Comparison of ENCODE assay signal across 15 cellular contexts in genomic region chr11:119486691-119487259, GRCh38.
DNase-seq lines count a peak whose midpoint lies in the region; ATAC-seq and TF ChIP-seq lines count a peak whose summit lies in the region.
"Had no signal": no experiment of that assay in that cellular context is flagged by ENCODE, and none has a peak within 500 bp of the region (broad histone marks: within the 10 kb centered on the region; RNA-seq: fewer than 3 reads in every experiment).

No MANE protein-coding gene starts in this region.

- no peaks in the 10 kb centered on the region for H3K27me3 ChIP-seq in sigmoid colon
- H3K27me3 ChIP-seq: BLaER1 treated with 17β-estradiol and CSF1 and Interleukin-3, amounts not matched to agents 10 nM and 100 nM had no signal

- TF ChIP-seq EP300 in Ishikawa (IDR thresholded peaks at IDR 0.05; ENCODE audit: borderline replicate concordance) = no peak
- TF ChIP-seq EP300 in sigmoid colon (IDR thresholded peaks at IDR 0.05) = no peak

- 62 to 80% methylated on average over 3 of the region's 3 CpGs for WGBS in sigmoid colon, 2 donors

- no peak overlapping the region for H3K4me3 ChIP-seq in sigmoid colon
- H3K4me3 ChIP-seq: BLaER1 treated with 17β-estradiol and CSF1 and Interleukin-3, amounts not matched to agents 10 nM and 100 nM had no signal

- peaks cover 0 to under 1% (median under 1%) of the 10 kb centered on the region in 4 donors for H3K4me1 ChIP-seq in sigmoid colon

- no peak overlapping the region for H3K27ac ChIP-seq in sigmoid colon
- H3K27ac ChIP-seq: BLaER1 treated with 17β-estradiol and CSF1 and Interleukin-3, amounts not matched to agents 10 nM and 100 nM had no signal

- peak; percentile 21 for DNase-seq in activated CD8-positive, alpha-beta memory T cell treated with anti-CD3 and anti-CD28 coated beads for 24 hours
- no peak for DNase-seq in activated CD8-positive, alpha-beta memory T cell treated with anti-CD3 and anti-CD28 coated beads, Interleukin-2, amount 50 U/mL, for 4 hours
- DNase-seq in islet precursor cell (peak; percentile 31), sigmoid colon (peak; percentile 40), cerebellum (ENCODE audit: low spot score) (no peak)
- DNase-seq: GF-D8, KG1, NCI-H1436 treated with DMSO at 0.1 percent for 48 hours, NCI-H2081 treated with DMSO at 0.1 percent for 48 hours, NCI-H510A treated with DMSO at 0.1 percent for 48 hours had no signal

- TF ChIP-seq CTCF in sigmoid colon (IDR thresholded peaks at IDR 0.05) = no peak

- H3K36me3 ChIP-seq in sigmoid colon = no peaks in the 10 kb centered on the region
- H3K36me3 ChIP-seq: BLaER1 treated with 17β-estradiol and CSF1 and Interleukin-3, amounts not matched to agents 10 nM and 100 nM had no signal

- H3K9me3 ChIP-seq in sigmoid colon = no peaks in the 10 kb centered on the region
- H3K9me3 ChIP-seq: BLaER1 treated with 17β-estradiol and CSF1 and Interleukin-3, amounts not matched to agents 10 nM and 100 nM had no signal

- no peak for TF ChIP-seq RAD21 in Ishikawa (IDR thresholded peaks at IDR 0.05; ENCODE audit: low read depth)

- ATAC-seq in GM18520 (IDR thresholded peaks at IDR 0.05; ENCODE audit: unreplicated experiment) = no peak
- no peak for ATAC-seq in GM19463 (IDR thresholded peaks at IDR 0.05; ENCODE audit: unreplicated experiment)
- ATAC-seq: Right ventricle myocardium inferior had no signal

- TF ChIP-seq POLR2A in sigmoid colon (IDR thresholded peaks at IDR 0.05) = no peak

- intact Hi-C loops in sigmoid colon (cut with DNase I) = no loop called here

TF ChIP-seq in Ishikawa, 13 proteins besides CTCF, POLR2A, EP300 and RAD21:
- TF ChIP-seq TCF12 (IDR thresholded peaks at IDR 0.05; ENCODE audit: low read depth) = no peak
- no peak for TF ChIP-seq FOXM1 (IDR thresholded peaks at IDR 0.05; ENCODE audit: borderline replicate concordance, low read depth)
- TF ChIP-seq REST (IDR thresholded peaks at IDR 0.05; ENCODE audit: low read depth) = peak; percentile 61
TF ChIP-seq in Ishikawa: peak in this region for 1.

Comparison
In these comparisons a context has a peak if more than half of its experiments do, and no peak if none do; other contexts are left out.
1. DNase-seq: peak in activated CD8-positive, alpha-beta memory T cell treated with anti-CD3 and anti-CD28 coated beads for 24 hours (single experiment), islet precursor cell (single experiment) and sigmoid colon (single experiment); none in activated CD8-positive, alpha-beta memory T cell treated with anti-CD3 and anti-CD28 coated beads, Interleukin-2, amount 50 U/mL, for 4 hours (single experiment) and cerebellum (single experiment).